1 cellular context compared by ENCODE assay signal in genomic region chr11:67640021-67640757, GRCh38.
TF ChIP-seq lines count a peak whose summit lies in the region.

No MANE protein-coding gene starts in this region.

TF ChIP-seq in HepG2, 621 proteins besides CTCF, POLR2A, EP300 and RAD21 (continued from another document):
- TF ChIP-seq, protein P1, sequence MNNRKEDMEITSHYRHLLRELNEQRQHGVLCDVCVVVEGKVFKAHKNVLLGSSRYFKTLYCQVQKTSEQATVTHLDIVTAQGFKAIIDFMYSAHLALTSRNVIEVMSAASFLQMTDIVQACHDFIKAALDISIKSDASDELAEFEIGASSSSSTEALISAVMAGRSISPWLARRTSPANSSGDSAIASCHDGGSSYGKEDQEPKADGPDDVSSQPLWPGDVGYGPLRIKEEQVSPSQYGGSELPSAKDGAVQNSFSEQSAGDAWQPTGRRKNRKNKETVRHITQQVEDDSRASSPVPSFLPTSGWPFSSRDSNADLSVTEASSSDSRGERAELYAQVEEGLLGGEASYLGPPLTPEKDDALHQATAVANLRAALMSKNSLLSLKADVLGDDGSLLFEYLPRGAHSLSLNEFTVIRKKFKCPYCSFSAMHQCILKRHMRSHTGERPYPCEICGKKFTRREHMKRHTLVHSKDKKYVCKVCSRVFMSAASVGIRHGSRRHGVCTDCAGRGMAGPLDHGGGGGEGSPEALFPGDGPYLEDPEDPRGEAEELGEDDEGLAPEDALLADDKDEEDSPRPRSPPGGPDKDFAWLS (CRISPR knock-in tag; IDR thresholded peaks at IDR 0.05; ENCODE audit: borderline replicate concordance) = no peak
- TF ChIP-seq PPARG (CRISPR knock-in tag; conservative IDR thresholded peaks at IDR 0.05) (no peak), NCOA2 (CRISPR knock-in tag; IDR thresholded peaks at IDR 0.05) (no peak), CREB3 (CRISPR knock-in tag; IDR thresholded peaks at IDR 0.05) (peak; percentile 65; the same call in 1 of the 2 replicates), ZFAT (CRISPR knock-in tag; conservative IDR thresholded peaks at IDR 0.05) (no peak), PHF8 (CRISPR knock-in tag; IDR thresholded peaks at IDR 0.05) (no peak), SMYD3 (CRISPR knock-in tag; IDR thresholded peaks at IDR 0.05) (no peak), TERF1 (CRISPR knock-in tag; IDR thresholded peaks at IDR 0.05) (no peak), FOSL2 (CRISPR knock-in tag; IDR thresholded peaks at IDR 0.05) (0 out of 2 replicates have a peak, but pooled peaks have one; percentile 9), HES4 (CRISPR knock-in tag; IDR thresholded peaks at IDR 0.05; ENCODE audit: borderline replicate concordance) (peak; percentile 67; the same call in 1 of the 2 replicates), TOE1 (CRISPR knock-in tag; IDR thresholded peaks at IDR 0.05) (no peak), TBX3 (IDR thresholded peaks at IDR 0.05; ENCODE audit: borderline replicate concordance) (no peak), SP4 (CRISPR knock-in tag; IDR thresholded peaks at IDR 0.05) (no peak), PRMT3 (CRISPR knock-in tag; IDR thresholded peaks at IDR 0.05; ENCODE audit: borderline replicate concordance, low read depth) (no peak), SIN3A (IDR thresholded peaks at IDR 0.05; ENCODE audit: borderline replicate concordance, low read depth, low read length) (no peak), KLF16 (CRISPR knock-in tag; IDR thresholded peaks at IDR 0.05) (no peak), ZNF446 (CRISPR knock-in tag; IDR thresholded peaks at IDR 0.05) (no peak), MATR3 (CRISPR knock-in tag; IDR thresholded peaks at IDR 0.05) (no peak), ARNT2 (CRISPR knock-in tag; IDR thresholded peaks at IDR 0.05; ENCODE audit: low read depth) (no peak), RERE (CRISPR knock-in tag; IDR thresholded peaks at IDR 0.05; ENCODE audit: low read depth) (no peak), MTF1 (CRISPR knock-in tag; IDR thresholded peaks at IDR 0.05) (no peak), CENPX (CRISPR knock-in tag; IDR thresholded peaks at IDR 0.05) (no peak), SRSF9 (IDR thresholded peaks at IDR 0.05; ENCODE audit: borderline replicate concordance, insufficient read depth, low read depth, low read length, poor library complexity, severe bottlenecking) (no peak), GTF3A (CRISPR knock-in tag; conservative IDR thresholded peaks at IDR 0.05) (no peak), ZNF740 (CRISPR knock-in tag; IDR thresholded peaks at IDR 0.05) (no peak), GPN1 (CRISPR knock-in tag; IDR thresholded peaks at IDR 0.05; ENCODE audit: borderline replicate concordance) (peak; percentile 39; the same call in 1 of the 2 replicates), ZNF124 (CRISPR knock-in tag; IDR thresholded peaks at IDR 0.05) (no peak), GTF2F1 (IDR thresholded peaks at IDR 0.05; ENCODE audit: low read length) (no peak), U2AF1 (optimal IDR thresholded peaks at IDR 0.05; ENCODE audit: low read depth, low read length) (no peak), KMT2A (CRISPR knock-in tag; IDR thresholded peaks at IDR 0.05) (no peak), SKI (IDR thresholded peaks at IDR 0.05; ENCODE audit: partially characterized antibody) (no peak), IRF1 (CRISPR knock-in tag; IDR thresholded peaks at IDR 0.05; ENCODE audit: low read depth) (no peak), ZXDC (CRISPR knock-in tag; IDR thresholded peaks at IDR 0.05) (peak; percentile 77; the same call in 1 of the 2 replicates), HDAC6 (IDR thresholded peaks at IDR 0.05; ENCODE audit: low read depth, low read length) (no peak), PHF21A (CRISPR knock-in tag; IDR thresholded peaks at IDR 0.05) (no peak), ZNF781 (CRISPR knock-in tag; IDR thresholded peaks at IDR 0.05; ENCODE audit: borderline replicate concordance, not compliant biosample characterization) (no peak)
- TF ChIP-seq, protein P2, sequence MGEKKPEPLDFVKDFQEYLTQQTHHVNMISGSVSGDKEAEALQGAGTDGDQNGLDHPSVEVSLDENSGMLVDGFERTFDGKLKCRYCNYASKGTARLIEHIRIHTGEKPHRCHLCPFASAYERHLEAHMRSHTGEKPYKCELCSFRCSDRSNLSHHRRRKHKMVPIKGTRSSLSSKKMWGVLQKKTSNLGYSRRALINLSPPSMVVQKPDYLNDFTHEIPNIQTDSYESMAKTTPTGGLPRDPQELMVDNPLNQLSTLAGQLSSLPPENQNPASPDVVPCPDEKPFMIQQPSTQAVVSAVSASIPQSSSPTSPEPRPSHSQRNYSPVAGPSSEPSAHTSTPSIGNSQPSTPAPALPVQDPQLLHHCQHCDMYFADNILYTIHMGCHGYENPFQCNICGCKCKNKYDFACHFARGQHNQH (CRISPR knock-in tag; IDR thresholded peaks at IDR 0.05) = no peak
- TF ChIP-seq, protein P3, sequence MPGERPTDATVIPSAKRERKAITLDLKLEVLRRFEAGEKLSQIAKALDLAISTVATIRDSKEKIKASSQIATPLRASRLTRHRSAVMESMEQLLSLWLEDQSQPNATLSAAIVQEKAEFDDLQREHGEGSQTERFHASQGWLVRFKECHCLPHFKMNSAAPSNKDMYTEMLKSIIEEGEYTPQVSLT (CRISPR knock-in tag; IDR thresholded peaks at IDR 0.05; ENCODE audit: borderline replicate concordance, low read depth) = no peak
- TF ChIP-seq, protein P4, sequence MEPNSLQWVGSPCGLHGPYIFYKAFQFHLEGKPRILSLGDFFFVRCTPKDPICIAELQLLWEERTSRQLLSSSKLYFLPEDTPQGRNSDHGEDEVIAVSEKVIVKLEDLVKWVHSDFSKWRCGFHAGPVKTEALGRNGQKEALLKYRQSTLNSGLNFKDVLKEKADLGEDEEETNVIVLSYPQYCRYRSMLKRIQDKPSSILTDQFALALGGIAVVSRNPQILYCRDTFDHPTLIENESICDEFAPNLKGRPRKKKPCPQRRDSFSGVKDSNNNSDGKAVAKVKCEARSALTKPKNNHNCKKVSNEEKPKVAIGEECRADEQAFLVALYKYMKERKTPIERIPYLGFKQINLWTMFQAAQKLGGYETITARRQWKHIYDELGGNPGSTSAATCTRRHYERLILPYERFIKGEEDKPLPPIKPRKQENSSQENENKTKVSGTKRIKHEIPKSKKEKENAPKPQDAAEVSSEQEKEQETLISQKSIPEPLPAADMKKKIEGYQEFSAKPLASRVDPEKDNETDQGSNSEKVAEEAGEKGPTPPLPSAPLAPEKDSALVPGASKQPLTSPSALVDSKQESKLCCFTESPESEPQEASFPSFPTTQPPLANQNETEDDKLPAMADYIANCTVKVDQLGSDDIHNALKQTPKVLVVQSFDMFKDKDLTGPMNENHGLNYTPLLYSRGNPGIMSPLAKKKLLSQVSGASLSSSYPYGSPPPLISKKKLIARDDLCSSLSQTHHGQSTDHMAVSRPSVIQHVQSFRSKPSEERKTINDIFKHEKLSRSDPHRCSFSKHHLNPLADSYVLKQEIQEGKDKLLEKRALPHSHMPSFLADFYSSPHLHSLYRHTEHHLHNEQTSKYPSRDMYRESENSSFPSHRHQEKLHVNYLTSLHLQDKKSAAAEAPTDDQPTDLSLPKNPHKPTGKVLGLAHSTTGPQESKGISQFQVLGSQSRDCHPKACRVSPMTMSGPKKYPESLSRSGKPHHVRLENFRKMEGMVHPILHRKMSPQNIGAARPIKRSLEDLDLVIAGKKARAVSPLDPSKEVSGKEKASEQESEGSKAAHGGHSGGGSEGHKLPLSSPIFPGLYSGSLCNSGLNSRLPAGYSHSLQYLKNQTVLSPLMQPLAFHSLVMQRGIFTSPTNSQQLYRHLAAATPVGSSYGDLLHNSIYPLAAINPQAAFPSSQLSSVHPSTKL (CRISPR knock-in tag; IDR thresholded peaks at IDR 0.05) = no peak
